In genomic region chr15:59654043-59654442, GRCh38 we compare ENCODE assay signal across 24 cellular contexts. TPM values are rescaled to one million over a fixed set of nuclear protein-coding genes. Genes with fewer than 3 reads are reported as not detected.
"Had no signal": no experiment of that assay in that cellular context is flagged by ENCODE, and none has a peak within 500 bp of the region (broad histone marks: within the 10 kb centered on the region; RNA-seq: fewer than 3 reads in every experiment).

No MANE protein-coding gene starts in this region.

- H3K4me3 ChIP-seq: esophagus muscularis mucosa, heart left ventricle, pancreas, psoas muscle, sigmoid colon, upper lobe of left lung had no signal

- H3K27me3 ChIP-seq: esophagus muscularis mucosa, foreskin keratinocyte, heart left ventricle, neutrophil, pancreas, sigmoid colon, upper lobe of left lung had no signal

- DNase-seq: activated CD4-positive, alpha-beta T cell treated with anti-CD3 and anti-CD28 coated beads, Interleukin-2, amount 10 ng/mL, durations not matched to agents 7 days and 5 days; activated CD4-positive, CD25-positive, alpha-beta regulatory T cell treated with anti-CD3 and anti-CD28 coated beads, Interleukin-2, amount 50 U/mL, for 72 hours; activated CD8-positive, alpha-beta T cell treated with anti-CD3 and anti-CD28 coated beads for 36 hours; activated T-cell treated with anti-CD3 and anti-CD28 coated beads, Interleukin-2, amount 50 U/mL, for 4 hours; foreskin keratinocyte; heart left ventricle; hypothalamus; immature natural killer cell; naive B cell; nephron progenitor cell; pancreas; psoas muscle; sigmoid colon; small intestine; stimulated activated CD4-positive, alpha-beta T cell treated with anti-CD3 and anti-CD28 coated beads, Interleukin-4, amount 100 ng/mL, for 24 hours; stimulated activated naive CD8-positive, alpha-beta T cell treated with anti-CD3 and anti-CD28 coated beads, Interleukin-15, amount 100 ng/mL, for 72 hours; substantia nigra; T-helper 9 cell; upper lobe of left lung had no signal

- H3K4me1 ChIP-seq: foreskin keratinocyte had no signal

- H3K9me3 ChIP-seq: esophagus muscularis mucosa, neutrophil, pancreas, psoas muscle, sigmoid colon, upper lobe of left lung had no signal

- H3K27ac ChIP-seq: esophagus muscularis mucosa, foreskin keratinocyte, heart left ventricle, neutrophil, pancreas, psoas muscle, sigmoid colon, upper lobe of left lung had no signal

RNA-seq across cellular contexts. Expression of gene GCNT3, which starts 42.5 kb away (rescaled TPM):
- total RNA-seq: activated CD4-positive, alpha-beta T cell treated with anti-CD3 and anti-CD28 coated beads, Interleukin-2, amount 10 ng/mL, durations not matched to agents 7 days and 5 days; activated CD8-positive, alpha-beta T cell treated with anti-CD3 and anti-CD28 coated beads for 36 hours; activated naive CD4-positive, alpha-beta T cell treated with anti-CD3 and anti-CD28 coated beads, Interleukin-2, amount 50 U/mL, for 72 hours; activated T-helper 17 cell treated with anti-CD3 and anti-CD28 coated beads, Interleukin-2, amount 50 U/mL, for 72 hours; foreskin keratinocyte; mesothelial cell of epicardium had no signal
- polyA plus RNA-seq: foreskin keratinocyte, heart left ventricle, immature natural killer cell had no signal
